34 cellular contexts compared by ENCODE assay signal in the genomic region with DNA sequence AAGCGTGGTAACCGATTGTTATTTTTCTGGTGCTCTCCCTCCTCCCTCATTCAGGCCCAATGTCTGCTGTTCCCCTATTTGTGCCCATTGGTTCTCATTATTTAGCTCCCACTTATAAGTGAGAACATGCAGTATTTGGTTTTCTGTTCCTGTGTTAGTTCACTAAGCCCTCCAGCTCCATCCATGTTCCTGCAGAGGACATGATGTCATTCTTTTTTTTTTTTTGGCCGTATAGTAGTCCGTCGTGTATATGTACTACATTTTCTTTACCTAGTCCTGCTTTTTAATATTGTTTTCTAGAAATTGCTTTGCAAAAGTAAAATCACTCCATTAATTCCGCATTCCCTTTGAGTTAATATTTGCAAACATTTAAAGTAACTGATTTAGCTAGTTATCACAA.
"Had no signal": no experiment of that assay in that cellular context is flagged by ENCODE, and none has a peak within 500 bp of the region (broad histone marks: within the 10 kb centered on the region; RNA-seq: fewer than 3 reads in every experiment).

No MANE protein-coding gene starts in this region.

- H3K4me3 ChIP-seq: MG63 had no signal

- H3K27me3 ChIP-seq: MG63 had no signal

- DNase-seq: Karpas-422, Kasumi-1, MG63, MM.1S, MV-4-11, NCI-H1048, NCI-H1092, NCI-H1092 treated with DMSO at 0.1 percent for 48 hours, NCI-H1105, NCI-H1105 treated with DMSO at 0.1 percent for 48 hours, NCI-H1417, NCI-H1417 treated with DMSO at 0.1 percent for 48 hours, NCI-H1436, NCI-H1436 treated with DMSO at 0.1 percent for 48 hours, NCI-H146, NCI-H1694, NCI-H1694 treated with DMSO at 0.1 percent for 48 hours, NCI-H187, NCI-H187 treated with DMSO at 0.1 percent for 48 hours, NCI-H1930, NCI-H2029, NCI-H2029 treated with DMSO at 0.1 percent for 48 hours, NCI-H2081, NCI-H2081 treated with DMSO at 0.1 percent for 48 hours, NCI-H2107, NCI-H2171, NCI-H2171 treated with DMSO at 0.1 percent for 48 hours, NCI-H2227 treated with DMSO at 0.1 percent for 48 hours, NCI-H226, NCI-H345, NCI-H446, NCI-H446 treated with DMSO at 0.1 percent for 48 hours, NCI-H510A, NCI-H510A treated with DMSO at 0.1 percent for 48 hours had no signal

- H3K9me3 ChIP-seq: MG63 had no signal
